Comparison of ENCODE assay signal across 17 cellular contexts in the genomic region with DNA sequence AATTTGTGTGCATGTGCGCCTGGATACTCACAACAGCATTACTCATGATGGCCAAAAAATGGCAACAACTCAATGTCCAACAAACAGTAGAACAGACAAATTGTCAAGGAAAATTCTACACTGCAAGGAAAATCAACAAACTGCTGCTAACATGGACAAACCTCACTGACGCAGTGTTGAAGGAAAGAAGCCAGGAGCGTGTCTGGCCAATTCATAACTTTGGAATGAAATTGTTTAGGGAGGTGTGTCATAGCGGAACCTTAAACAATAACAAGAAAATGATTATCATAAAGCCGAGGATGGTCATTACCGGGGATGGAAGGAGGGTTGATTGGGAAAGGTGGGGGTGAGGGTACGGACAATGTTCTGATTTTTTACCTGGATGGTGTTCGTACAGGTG. TPM values are rescaled to one million over a fixed set of nuclear protein-coding genes. Genes with fewer than 3 reads are reported as not detected.
DNase-seq lines count a peak whose midpoint lies in the region; TF ChIP-seq lines count a peak whose summit lies in the region.
"Had no signal": no experiment of that assay in that cellular context is flagged by ENCODE, and none has a peak within 500 bp of the region (broad histone marks: within the 10 kb centered on the region; RNA-seq: fewer than 3 reads in every experiment).

No MANE protein-coding gene starts in this region.

- H3K27me3 ChIP-seq in Caco-2 (replicated peaks; ENCODE audit: control insufficient read depth, insufficient read depth, low read length): no peaks in the 10 kb centered on the region
- H3K27me3 ChIP-seq: Peyer's patch had no signal

- H3K36me3 Mint-ChIP-seq in Caco-2 (ENCODE audit: insufficient read depth, unreplicated experiment): no peaks in the 10 kb centered on the region
- H3K36me3 Mint-ChIP-seq: CD8-positive, alpha-beta T cell had no signal

- peaks cover 23% of the 10 kb centered on the region for H3K27me3 Mint-ChIP-seq in Caco-2 (ENCODE audit: insufficient read depth, unreplicated experiment)

- H3K4me1 Mint-ChIP-seq in Caco-2 (ENCODE audit: low read depth, unreplicated experiment): no peaks in the 10 kb centered on the region

- H3K36me3 ChIP-seq in Caco-2 (ENCODE audit: control insufficient read depth, insufficient read depth, low read length): no peaks in the 10 kb centered on the region
- H3K36me3 ChIP-seq: BE2C, Peyer's patch had no signal

- POLR2A ChIA-PET in Caco-2 (lab: Charles Lee): no interaction called here

- TF ChIP-seq CTCF in epithelial cell of esophagus (IDR thresholded peaks at IDR 0.05; ENCODE audit: insufficient read depth, low read depth, low read length, missing control alignments) (no peak), Caco-2 (IDR thresholded peaks at IDR 0.05; ENCODE audit: insufficient read depth in 1 of 2, low read depth in 1 of 2, low read length in 1 of 2, severe bottlenecking in 1 of 2, unreplicated experiment in 1 of 2) (no peak)

- no TSS peak for BruUV-seq in Caco-2 (replicated peaks; lab: Mats Ljungman, UMichigan)

- CTCF ChIA-PET in Caco-2 (lab: Charles Lee): no interaction called here

- H3K4me3 Mint-ChIP-seq in Caco-2 (ENCODE audit: unreplicated experiment): no peak overlapping the region
- H3K4me3 Mint-ChIP-seq: CD8-positive, alpha-beta T cell; HFFc6 had no signal

- H3K9me3 ChIP-seq in Caco-2: no peaks in the 10 kb centered on the region
- H3K9me3 ChIP-seq: BE2C, Peyer's patch had no signal

- intact Hi-C loops in Caco-2 (cut with micrococcal nuclease; ENCODE audit: unreplicated experiment): no loop called here

- DNase-seq in GM03348 (ENCODE audit: low spot score): peak; percentile 3
- DNase-seq in RKO (ENCODE audit: low spot score): peak; percentile 49
- peak; percentile 30 for DNase-seq in epithelial cell of esophagus (ENCODE audit: low read depth)
- DNase-seq in Caco-2: no peak
- DNase-seq in activated T-cell treated with anti-CD3 and anti-CD28 coated beads, Interleukin-2, amount 50 U/mL, for 48 hours: no peak
- DNase-seq in NCI-H1417 treated with DMSO at 0.1 percent for 48 hours (lab: John Stamatoyannopoulos, UW): no peak
- no peak for DNase-seq in activated naive CD4-positive, alpha-beta T cell (lab: John Stamatoyannopoulos, UW)
- DNase-seq: BE2C; CD8-positive, alpha-beta T cell; DMS79 treated with DMSO at 0.1 percent for 48 hours; HFFc6; MM.1S; NCI-H1092 treated with DMSO at 0.1 percent for 48 hours; NCI-H1694; NCI-H510A treated with DMSO at 0.1 percent for 48 hours; Peyer's patch; SHP77 treated with DMSO at 0.1 percent for 48 hours had no signal

- H3K27ac Mint-ChIP-seq in Caco-2 (ENCODE audit: unreplicated experiment): no peak overlapping the region
- H3K27ac Mint-ChIP-seq: CD8-positive, alpha-beta T cell; HFFc6 had no signal

- H3K4me3 ChIP-seq in epithelial cell of esophagus (ENCODE audit: low read length): no peak overlapping the region
- no peak overlapping the region for H3K4me3 ChIP-seq in Caco-2 (ENCODE audit: low read depth, low read length)
- H3K4me3 ChIP-seq: Peyer's patch had no signal

- H3K4me1 ChIP-seq in Caco-2: no peaks in the 10 kb centered on the region
- H3K4me1 ChIP-seq: BE2C, Peyer's patch had no signal

- H3K9me3 Mint-ChIP-seq in Caco-2 (ENCODE audit: unreplicated experiment): no peaks in the 10 kb centered on the region
- H3K9me3 Mint-ChIP-seq: CD8-positive, alpha-beta T cell; HFFc6 had no signal

RNA-seq across cellular contexts. Expression of a gene that starts 29.1 kb away (rescaled TPM):
- not detected in 2 replicates for total RNA-seq in Caco-2 (2022)
- total RNA-seq: HFFc6 had no signal

Comparison
In these comparisons a context has a peak if more than half of its experiments do, and no peak if none do; other contexts are left out.
1. DNase-seq: peak in GM03348 (single experiment), RKO (single experiment) and epithelial cell of esophagus (single experiment); none in Caco-2 (0 of 2), activated T-cell treated with anti-CD3 and anti-CD28 coated beads, Interleukin-2, amount 50 U/mL, for 48 hours (0 of 2), NCI-H1417 treated with DMSO at 0.1 percent for 48 hours (single experiment) and activated naive CD4-positive, alpha-beta T cell (0 of 4).